1 cellular context compared by ENCODE assay signal in the genomic region with DNA sequence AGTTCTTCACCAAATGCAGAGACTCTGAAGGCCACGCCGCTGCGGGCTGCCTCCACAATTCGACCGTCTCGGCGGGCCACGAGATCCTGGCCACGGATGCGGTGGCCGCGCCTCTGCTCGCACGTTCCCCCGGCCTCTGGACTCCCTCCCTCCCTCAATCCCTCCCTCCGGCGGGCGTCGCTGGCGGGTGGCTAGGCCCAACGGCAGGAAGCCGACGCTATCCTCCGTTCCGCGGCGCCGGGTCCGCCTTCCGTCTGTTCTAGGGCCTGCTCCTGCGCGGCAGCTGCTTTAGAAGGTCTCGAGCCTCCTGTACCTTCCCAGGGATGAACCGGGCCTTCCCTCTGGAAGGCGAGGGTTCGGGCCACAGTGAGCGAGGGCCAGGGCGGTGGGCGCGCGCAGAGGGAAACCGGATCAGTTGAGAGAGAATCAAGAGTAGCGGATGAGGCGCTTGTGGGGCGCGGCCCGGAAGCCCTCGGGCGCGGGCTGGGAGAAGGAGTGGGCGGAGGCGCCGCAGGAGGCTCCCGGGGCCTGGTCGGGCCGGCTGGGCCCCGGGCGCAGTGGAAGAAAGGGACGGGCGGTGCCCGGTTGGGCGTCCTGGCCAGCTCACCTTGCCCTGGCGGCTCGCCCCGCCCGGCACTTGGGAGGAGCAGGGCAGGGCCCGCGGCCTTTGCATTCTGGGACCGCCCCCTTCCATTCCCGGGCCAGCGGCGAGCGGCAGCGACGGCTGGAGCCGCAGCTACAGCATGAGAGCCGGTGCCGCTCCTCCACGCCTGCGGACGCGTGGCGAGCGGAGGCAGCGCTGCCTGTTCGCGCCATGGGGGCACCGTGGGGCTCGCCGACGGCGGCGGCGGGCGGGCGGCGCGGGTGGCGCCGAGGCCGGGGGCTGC.
TF ChIP-seq lines count a peak whose summit lies in the region.

Gene FUT4 (plus strand): TSS at position 227 of the 887 bp plus-strand sequence. CDS start 213 bp downstream, at position 440.

TF ChIP-seq in HepG2, 621 proteins besides CTCF, POLR2A, EP300 and RAD21 (continued from another document and continues in another):
- TF ChIP-seq, protein P1, sequence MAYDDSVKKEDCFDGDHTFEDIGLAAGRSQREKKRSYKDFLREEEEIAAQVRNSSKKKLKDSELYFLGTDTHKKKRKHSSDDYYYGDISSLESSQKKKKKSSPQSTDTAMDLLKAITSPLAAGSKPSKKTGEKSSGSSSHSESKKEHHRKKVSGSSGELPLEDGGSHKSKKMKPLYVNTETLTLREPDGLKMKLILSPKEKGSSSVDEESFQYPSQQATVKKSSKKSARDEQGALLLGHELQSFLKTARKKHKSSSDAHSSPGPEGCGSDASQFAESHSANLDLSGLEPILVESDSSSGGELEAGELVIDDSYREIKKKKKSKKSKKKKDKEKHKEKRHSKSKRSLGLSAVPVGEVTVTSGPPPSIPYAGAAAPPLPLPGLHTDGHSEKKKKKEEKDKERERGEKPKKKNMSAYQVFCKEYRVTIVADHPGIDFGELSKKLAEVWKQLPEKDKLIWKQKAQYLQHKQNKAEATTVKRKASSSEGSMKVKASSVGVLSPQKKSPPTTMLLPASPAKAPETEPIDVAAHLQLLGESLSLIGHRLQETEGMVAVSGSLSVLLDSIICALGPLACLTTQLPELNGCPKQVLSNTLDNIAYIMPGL (CRISPR knock-in tag; IDR thresholded peaks at IDR 0.05; ENCODE audit: borderline replicate concordance in 1 of 2, low read depth in 1 of 2) = peak; percentile 49 to 60; a peak in 1 of 4 replicates
- TF ChIP-seq, protein P2, sequence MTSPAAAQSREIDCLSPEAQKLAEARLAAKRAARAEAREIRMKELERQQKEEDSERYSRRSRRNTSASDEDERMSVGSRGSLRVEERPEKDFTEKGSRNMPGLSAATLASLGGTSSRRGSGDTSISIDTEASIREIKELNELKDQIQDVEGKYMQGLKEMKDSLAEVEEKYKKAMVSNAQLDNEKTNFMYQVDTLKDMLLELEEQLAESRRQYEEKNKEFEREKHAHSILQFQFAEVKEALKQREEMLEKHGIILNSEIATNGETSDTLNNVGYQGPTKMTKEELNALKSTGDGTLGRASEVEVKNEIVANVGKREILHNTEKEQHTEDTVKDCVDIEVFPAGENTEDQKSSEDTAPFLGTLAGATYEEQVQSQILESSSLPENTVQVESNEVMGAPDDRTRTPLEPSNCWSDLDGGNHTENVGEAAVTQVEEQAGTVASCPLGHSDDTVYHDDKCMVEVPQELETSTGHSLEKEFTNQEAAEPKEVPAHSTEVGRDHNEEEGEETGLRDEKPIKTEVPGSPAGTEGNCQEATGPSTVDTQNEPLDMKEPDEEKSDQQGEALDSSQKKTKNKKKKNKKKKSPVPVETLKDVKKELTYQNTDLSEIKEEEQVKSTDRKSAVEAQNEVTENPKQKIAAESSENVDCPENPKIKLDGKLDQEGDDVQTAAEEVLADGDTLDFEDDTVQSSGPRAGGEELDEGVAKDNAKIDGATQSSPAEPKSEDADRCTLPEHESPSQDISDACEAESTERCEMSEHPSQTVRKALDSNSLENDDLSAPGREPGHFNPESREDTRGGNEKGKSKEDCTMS (CRISPR knock-in tag; conservative IDR thresholded peaks at IDR 0.05) = no peak
- TF ChIP-seq ZNF205 (CRISPR knock-in tag; IDR thresholded peaks at IDR 0.05) = no peak
- TF ChIP-seq PHF21A (CRISPR knock-in tag; IDR thresholded peaks at IDR 0.05) = 0 out of 2 replicates have a peak, but pooled peaks have one; percentile 8
- TF ChIP-seq MEF2D (CRISPR knock-in tag; IDR thresholded peaks at IDR 0.05) = no peak
- no peak for TF ChIP-seq ZFP37 (CRISPR knock-in tag; IDR thresholded peaks at IDR 0.05; ENCODE audit: borderline replicate concordance)
- no peak for TF ChIP-seq TRAFD1 (CRISPR knock-in tag; IDR thresholded peaks at IDR 0.05; ENCODE audit: borderline replicate concordance)
- TF ChIP-seq, protein P3, sequence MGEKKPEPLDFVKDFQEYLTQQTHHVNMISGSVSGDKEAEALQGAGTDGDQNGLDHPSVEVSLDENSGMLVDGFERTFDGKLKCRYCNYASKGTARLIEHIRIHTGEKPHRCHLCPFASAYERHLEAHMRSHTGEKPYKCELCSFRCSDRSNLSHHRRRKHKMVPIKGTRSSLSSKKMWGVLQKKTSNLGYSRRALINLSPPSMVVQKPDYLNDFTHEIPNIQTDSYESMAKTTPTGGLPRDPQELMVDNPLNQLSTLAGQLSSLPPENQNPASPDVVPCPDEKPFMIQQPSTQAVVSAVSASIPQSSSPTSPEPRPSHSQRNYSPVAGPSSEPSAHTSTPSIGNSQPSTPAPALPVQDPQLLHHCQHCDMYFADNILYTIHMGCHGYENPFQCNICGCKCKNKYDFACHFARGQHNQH (CRISPR knock-in tag; IDR thresholded peaks at IDR 0.05) = no peak
- peak; percentile 79 for TF ChIP-seq SRY (CRISPR knock-in tag; IDR thresholded peaks at IDR 0.05)
- no peak for TF ChIP-seq AKNA (CRISPR knock-in tag; IDR thresholded peaks at IDR 0.05; ENCODE audit: borderline replicate concordance)
- TF ChIP-seq ZSCAN29 (CRISPR knock-in tag; conservative IDR thresholded peaks at IDR 0.05) = no peak
- TF ChIP-seq HDAC2 (CRISPR knock-in tag; IDR thresholded peaks at IDR 0.05) = peak; percentile 34; the same call in 1 of the 2 replicates
- no peak for TF ChIP-seq POGZ (CRISPR knock-in tag; IDR thresholded peaks at IDR 0.05)
- TF ChIP-seq PCBP1 (IDR thresholded peaks at IDR 0.05; ENCODE audit: borderline replicate concordance, low read depth, low read length) = 0 out of 2 replicates have a peak, but pooled peaks have one; percentile 44
- TF ChIP-seq RBFOX2 (IDR thresholded peaks at IDR 0.05; ENCODE audit: low read depth, low read length) = peak; percentile 69
- no peak for TF ChIP-seq ZNF512B (CRISPR knock-in tag; IDR thresholded peaks at IDR 0.05; ENCODE audit: borderline replicate concordance)
- no peak for TF ChIP-seq ELF4 (CRISPR knock-in tag; IDR thresholded peaks at IDR 0.05; ENCODE audit: borderline replicate concordance)
- TF ChIP-seq, protein P4, sequence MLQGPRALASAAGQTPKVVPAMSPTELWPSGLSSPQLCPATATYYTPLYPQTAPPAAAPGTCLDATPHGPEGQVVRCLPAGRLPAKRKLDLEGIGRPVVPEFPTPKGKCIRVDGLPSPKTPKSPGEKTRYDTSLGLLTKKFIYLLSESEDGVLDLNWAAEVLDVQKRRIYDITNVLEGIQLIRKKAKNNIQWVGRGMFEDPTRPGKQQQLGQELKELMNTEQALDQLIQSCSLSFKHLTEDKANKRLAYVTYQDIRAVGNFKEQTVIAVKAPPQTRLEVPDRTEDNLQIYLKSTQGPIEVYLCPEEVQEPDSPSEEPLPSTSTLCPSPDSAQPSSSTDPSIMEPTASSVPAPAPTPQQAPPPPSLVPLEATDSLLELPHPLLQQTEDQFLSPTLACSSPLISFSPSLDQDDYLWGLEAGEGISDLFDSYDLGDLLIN (CRISPR knock-in tag; IDR thresholded peaks at IDR 0.05; ENCODE audit: borderline replicate concordance) = no peak
- TF ChIP-seq, protein P5, sequence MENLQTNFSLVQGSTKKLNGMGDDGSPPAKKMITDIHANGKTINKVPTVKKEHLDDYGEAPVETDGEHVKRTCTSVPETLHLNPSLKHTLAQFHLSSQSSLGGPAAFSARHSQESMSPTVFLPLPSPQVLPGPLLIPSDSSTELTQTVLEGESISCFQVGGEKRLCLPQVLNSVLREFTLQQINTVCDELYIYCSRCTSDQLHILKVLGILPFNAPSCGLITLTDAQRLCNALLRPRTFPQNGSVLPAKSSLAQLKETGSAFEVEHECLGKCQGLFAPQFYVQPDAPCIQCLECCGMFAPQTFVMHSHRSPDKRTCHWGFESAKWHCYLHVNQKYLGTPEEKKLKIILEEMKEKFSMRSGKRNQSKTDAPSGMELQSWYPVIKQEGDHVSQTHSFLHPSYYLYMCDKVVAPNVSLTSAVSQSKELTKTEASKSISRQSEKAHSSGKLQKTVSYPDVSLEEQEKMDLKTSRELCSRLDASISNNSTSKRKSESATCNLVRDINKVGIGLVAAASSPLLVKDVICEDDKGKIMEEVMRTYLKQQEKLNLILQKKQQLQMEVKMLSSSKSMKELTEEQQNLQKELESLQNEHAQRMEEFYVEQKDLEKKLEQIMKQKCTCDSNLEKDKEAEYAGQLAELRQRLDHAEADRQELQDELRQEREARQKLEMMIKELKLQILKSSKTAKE (CRISPR knock-in tag; IDR thresholded peaks at IDR 0.05; ENCODE audit: borderline replicate concordance) = no peak
- peak; percentile 87; the same call in 1 of the 2 replicates for TF ChIP-seq MTF2 (CRISPR knock-in tag; IDR thresholded peaks at IDR 0.05; ENCODE audit: borderline replicate concordance)
- 0 out of 2 replicates have a peak, but pooled peaks have one; percentile 64 for TF ChIP-seq ZNF678 (CRISPR knock-in tag; IDR thresholded peaks at IDR 0.05)
- no peak for TF ChIP-seq ATF1 (CRISPR knock-in tag; IDR thresholded peaks at IDR 0.05)
- TF ChIP-seq IKZF1 (IDR thresholded peaks at IDR 0.05) = no peak
- TF ChIP-seq ZNF276 (CRISPR knock-in tag; IDR thresholded peaks at IDR 0.05; ENCODE audit: low read depth) = no peak
- TF ChIP-seq SATB2 (CRISPR knock-in tag; IDR thresholded peaks at IDR 0.05) = no peak
- TF ChIP-seq ZKSCAN8 (CRISPR knock-in tag; IDR thresholded peaks at IDR 0.05; ENCODE audit: borderline replicate concordance) = no peak
- no peak for TF ChIP-seq MIXL1 (CRISPR knock-in tag; IDR thresholded peaks at IDR 0.05)
- TF ChIP-seq ZNF550 (CRISPR knock-in tag; IDR thresholded peaks at IDR 0.05; ENCODE audit: borderline replicate concordance) = no peak
- no peak; the same call in 1 of the 2 replicates for TF ChIP-seq ZNF776 (CRISPR knock-in tag; IDR thresholded peaks at IDR 0.05)
- no peak for TF ChIP-seq MAFF (IDR thresholded peaks at IDR 0.05; ENCODE audit: low read depth, low read length)
